ENCODE assay signal across 1 cellular context in the genomic region with DNA sequence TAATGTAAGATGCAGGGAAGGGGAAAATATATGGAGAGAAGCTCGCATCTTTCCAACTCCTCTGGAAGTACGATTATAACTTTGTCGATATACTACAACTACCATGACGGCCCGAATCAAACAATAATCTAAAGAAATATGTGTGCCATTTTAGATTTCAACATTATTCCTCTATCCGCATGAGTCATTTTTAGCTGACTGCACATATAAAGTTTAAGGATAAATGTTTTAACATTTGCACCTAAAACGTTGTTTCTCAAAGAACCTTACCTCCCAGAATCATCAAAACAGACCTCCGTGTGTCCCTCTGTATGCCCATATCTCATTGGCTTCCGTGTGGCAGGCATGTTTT.
TF ChIP-seq lines count a peak whose summit lies in the region.

No MANE protein-coding gene starts in this region.

TF ChIP-seq in endothelial cell of umbilical vein, 7 proteins besides CTCF, POLR2A, EP300 and RAD21:
- TF ChIP-seq JUN (IDR thresholded peaks at IDR 0.05; ENCODE audit: borderline replicate concordance, insufficient read depth, insufficient read length, low read depth) (no peak), MYC (IDR thresholded peaks at IDR 0.05; ENCODE audit: low read depth, low read length) (no peak), GATA2 (IDR thresholded peaks at IDR 0.05; ENCODE audit: insufficient read depth, insufficient read length, low read depth, low read length) (no peak), EZH2 (IDR thresholded peaks at IDR 0.05; ENCODE audit: borderline replicate concordance, low read depth, low read length, severe bottlenecking) (no peak), FOS (IDR thresholded peaks at IDR 0.05; ENCODE audit: borderline replicate concordance, insufficient read depth, low read length) (no peak), POLR2AphosphoS5 (IDR thresholded peaks at IDR 0.05; ENCODE audit: insufficient read depth, low read depth, low read length) (no peak)
- TF ChIP-seq, protein P1, sequence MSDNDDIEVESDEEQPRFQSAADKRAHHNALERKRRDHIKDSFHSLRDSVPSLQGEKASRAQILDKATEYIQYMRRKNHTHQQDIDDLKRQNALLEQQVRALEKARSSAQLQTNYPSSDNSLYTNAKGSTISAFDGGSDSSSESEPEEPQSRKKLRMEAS (IDR thresholded peaks at IDR 0.05; ENCODE audit: insufficient read depth, insufficient read length), result no peak
